21 cellular contexts compared by ENCODE assay signal in genomic region chr19:29275266-29275665, GRCh38.
"Had no signal": no experiment of that assay in that cellular context is flagged by ENCODE, and none has a peak within 500 bp of the region (broad histone marks: within the 10 kb centered on the region; RNA-seq: fewer than 3 reads in every experiment).

No MANE protein-coding gene starts in this region.

- DNase-seq: cortex of kidney; effector CD8-positive, alpha-beta T cell; gastrocnemius medialis; heart right ventricle; hypothalamus; left lung; lower lobe of right lung; midbrain; occipital lobe; psoas muscle; retina; small intestine; stimulated activated CD4-positive, alpha-beta T cell treated with anti-CD3 and anti-CD28 coated beads, Interleukin-12 subunit alpha, Interleukin-12 subunit beta, amount 100 ng/mL, for 4 hours; stimulated activated naive CD4-positive, alpha-beta T cell treated with Interleukin-2 at 50 U/mL for 16 hours; trophoblast cell had no signal

- H3K27ac Mint-ChIP-seq: memory B cell; natural killer cell treated with Interleukin-12 subunit alpha and Interleukin-12 subunit beta and Interleukin-15 and Interleukin-18, amount 100 ng/mL, for 72 hours had no signal

- H3K36me3 ChIP-seq: esophagus muscularis mucosa, gastrocnemius medialis, heart right ventricle, left lung, lower lobe of right lung, vagina had no signal

- H3K9ac ChIP-seq: parathyroid adenoma had no signal

- H3K4me3 ChIP-seq: dorsolateral prefrontal cortex, esophagus muscularis mucosa, gastrocnemius medialis, heart right ventricle, left lung, lower lobe of right lung, psoas muscle, vagina had no signal

- H3K9me3 ChIP-seq: esophagus muscularis mucosa, gastrocnemius medialis, lower lobe of right lung, psoas muscle, vagina had no signal

- ATAC-seq: gastrocnemius medialis; heart right ventricle; left lung; lower lobe of right lung; natural killer cell treated with Interleukin-12 subunit alpha and Interleukin-12 subunit beta and Interleukin-15 and Interleukin-18, amount 100 ng/mL, for 72 hours; psoas muscle had no signal

- H3K27me3 ChIP-seq: vagina had no signal

- H3K79me2 ChIP-seq: parathyroid adenoma had no signal

- H3K36me3 Mint-ChIP-seq: memory B cell; natural killer cell treated with Interleukin-12 subunit alpha and Interleukin-12 subunit beta and Interleukin-15 and Interleukin-18, amount 100 ng/mL, for 72 hours had no signal

- H2AFZ ChIP-seq: parathyroid adenoma had no signal

- H3K27ac ChIP-seq: dorsolateral prefrontal cortex, esophagus muscularis mucosa, gastrocnemius medialis, heart right ventricle, left lung, lower lobe of right lung, parathyroid adenoma, psoas muscle, vagina had no signal

- H3K4me3 Mint-ChIP-seq: memory B cell; natural killer cell treated with Interleukin-12 subunit alpha and Interleukin-12 subunit beta and Interleukin-15 and Interleukin-18, amount 100 ng/mL, for 72 hours had no signal

- H3K9me3 Mint-ChIP-seq: natural killer cell treated with Interleukin-12 subunit alpha and Interleukin-12 subunit beta and Interleukin-15 and Interleukin-18, amount 100 ng/mL, for 72 hours had no signal

- H3K4me1 ChIP-seq: esophagus muscularis mucosa, gastrocnemius medialis, heart right ventricle, left lung, lower lobe of right lung, parathyroid adenoma, psoas muscle, vagina had no signal
